ENCODE assay signal across 12 cellular contexts in genomic region chr6:69487688-69488087, GRCh38.
DNase-seq lines count a peak whose midpoint lies in the region; ATAC-seq and TF ChIP-seq lines count a peak whose summit lies in the region.
"Had no signal": no experiment of that assay in that cellular context is flagged by ENCODE, and none has a peak within 500 bp of the region (broad histone marks: within the 10 kb centered on the region; RNA-seq: fewer than 3 reads in every experiment).

No MANE protein-coding gene starts in this region.

- TF ChIP-seq CTCF in left ventricle myocardium inferior (IDR thresholded peaks at IDR 0.05; ENCODE audit: borderline replicate concordance) (peak; percentile 36), astrocyte of the spinal cord (IDR thresholded peaks at IDR 0.05; ENCODE audit: low read depth, low read length) (peak; percentile 21), smooth muscle cell (IDR thresholded peaks at IDR 0.05; ENCODE audit: borderline replicate concordance, insufficient read depth, poor library complexity, severe bottlenecking) (peak; percentile 27)

- H3K9ac ChIP-seq in smooth muscle cell (ENCODE audit: low read depth), result no peak overlapping the region
- H3K9ac ChIP-seq: BLaER1 treated with 17β-estradiol and CSF1 and Interleukin-3, amounts not matched to agents 10 nM and 100 nM had no signal

- H3K9me3 ChIP-seq in left ventricle myocardium inferior (replicated peaks) (peaks cover 34% of the 10 kb centered on the region), smooth muscle cell (replicated peaks; ENCODE audit: low read depth) (no peaks in the 10 kb centered on the region)
- H3K9me3 ChIP-seq: BLaER1 treated with 17β-estradiol and CSF1 and Interleukin-3, amounts not matched to agents 10 nM and 100 nM had no signal

- ATAC-seq in left ventricle myocardium superior, result no peak
- ATAC-seq in Right ventricle myocardium inferior, result no peak
- ATAC-seq in HG03095 (IDR thresholded peaks at IDR 0.05; ENCODE audit: unreplicated experiment), result no peak
- ATAC-seq: stimulated activated naive CD8-positive, alpha-beta T cell treated with anti-CD3 and anti-CD28 coated beads, Interleukin-15, amount 100 ng/mL, for 72 hours had no signal

- H3K4me3 ChIP-seq in left ventricle myocardium inferior (no peak overlapping the region), astrocyte of the spinal cord (ENCODE audit: low read depth, low read length) (no peak overlapping the region), smooth muscle cell (no peak overlapping the region)
- H3K4me3 ChIP-seq: BLaER1 treated with 17β-estradiol and CSF1 and Interleukin-3, amounts not matched to agents 10 nM and 100 nM had no signal

- intact Hi-C loops in left ventricle myocardium inferior (cut with micrococcal nuclease) (no loop called here), left ventricle myocardium superior (cut with micrococcal nuclease) (no loop called here), Right ventricle myocardium inferior (cut with DNase I) (no loop called here)
- intact Hi-C loops in activated naive CD4-positive, alpha-beta T cell treated with anti-CD3 and anti-CD28 coated beads for 36 hours (cut with micrococcal nuclease), result loop anchor here (5.0 kb wide), 1 partner anchor 850 kb away; the partner anchor contains the start of gene ADGRB3

- H3K36me3 Mint-ChIP-seq in activated naive CD4-positive, alpha-beta T cell treated with anti-CD3 and anti-CD28 coated beads for 36 hours (ENCODE audit: low read depth), result no peaks in the 10 kb centered on the region

- H3K27me3 Mint-ChIP-seq in activated naive CD4-positive, alpha-beta T cell treated with anti-CD3 and anti-CD28 coated beads for 36 hours (ENCODE audit: low read depth), result peaks cover 2% of the 10 kb centered on the region
- H3K27me3 Mint-ChIP-seq: stimulated activated naive CD8-positive, alpha-beta T cell treated with anti-CD3 and anti-CD28 coated beads, Interleukin-15, amount 100 ng/mL, for 72 hours had no signal

- in situ Hi-C loops in astrocyte of the spinal cord (cut with HindIII; ENCODE audit: low sequenced_read_pairs), result no loop called here

- H3K79me2 ChIP-seq in smooth muscle cell (ENCODE audit: low read depth), result no peaks in the 10 kb centered on the region

- H4K20me1 ChIP-seq in smooth muscle cell (ENCODE audit: low read depth), result no peaks in the 10 kb centered on the region
- H4K20me1 ChIP-seq: BLaER1 treated with 17β-estradiol and CSF1 and Interleukin-3, amounts not matched to agents 10 nM and 100 nM had no signal

- DNase-seq in left ventricle myocardium inferior (no peak), left ventricle myocardium superior (no peak), MV-4-11 (lab: John Stamatoyannopoulos, UW) (peak; percentile 2), astrocyte of the spinal cord (ENCODE audit: low read depth, low spot score) (no peak), smooth muscle cell (lab: John Stamatoyannopoulos, UW; ENCODE audit: unreplicated experiment) (no peak), Right ventricle myocardium inferior (ENCODE audit: missing footprints) (no peak)
- DNase-seq in activated naive CD4-positive, alpha-beta T cell treated with anti-CD3 and anti-CD28 coated beads for 36 hours, result no peak
- DNase-seq: aorta; stimulated activated CD4-positive, alpha-beta T cell treated with anti-CD3 and anti-CD28 coated beads, Interleukin-1b, Interleukin-23, amount 100 ng/mL, for 48 hours; stimulated activated naive CD8-positive, alpha-beta T cell treated with anti-CD3 and anti-CD28 coated beads, Interleukin-15, amount 100 ng/mL, for 72 hours had no signal

- no peaks in the 10 kb centered on the region for H3K4me1 Mint-ChIP-seq in activated naive CD4-positive, alpha-beta T cell treated with anti-CD3 and anti-CD28 coated beads for 36 hours (ENCODE audit: low read depth)
- H3K4me1 Mint-ChIP-seq: stimulated activated naive CD8-positive, alpha-beta T cell treated with anti-CD3 and anti-CD28 coated beads, Interleukin-15, amount 100 ng/mL, for 72 hours had no signal

- no peaks in the 10 kb centered on the region for H3K36me3 ChIP-seq in left ventricle myocardium inferior
- H3K36me3 ChIP-seq in smooth muscle cell (ENCODE audit: low read depth), result no peaks in the 10 kb centered on the region
- H3K36me3 ChIP-seq: BLaER1 treated with 17β-estradiol and CSF1 and Interleukin-3, amounts not matched to agents 10 nM and 100 nM had no signal

- CTCF ChIA-PET in activated naive CD4-positive, alpha-beta T cell treated with anti-CD3 and anti-CD28 coated beads for 36 hours (lab: Charles Lee), result interaction anchor here (0.6 kb wide), 1 partner anchor 675 kb away, joined by 3 read pairs; no protein-coding TSS in a partner anchor

- H3K4me3 Mint-ChIP-seq in activated naive CD4-positive, alpha-beta T cell treated with anti-CD3 and anti-CD28 coated beads for 36 hours, result no peak overlapping the region
- H3K4me3 Mint-ChIP-seq: stimulated activated naive CD8-positive, alpha-beta T cell treated with anti-CD3 and anti-CD28 coated beads, Interleukin-15, amount 100 ng/mL, for 72 hours had no signal

- H3K4me1 ChIP-seq in left ventricle myocardium inferior, result no peaks in the 10 kb centered on the region
- H3K4me1 ChIP-seq in smooth muscle cell (ENCODE audit: low read depth), result no peaks in the 10 kb centered on the region
- H3K4me1 ChIP-seq: BLaER1 treated with 17β-estradiol and CSF1 and Interleukin-3, amounts not matched to agents 10 nM and 100 nM had no signal

- H3K27ac ChIP-seq in left ventricle myocardium inferior (replicated peaks), result no peak overlapping the region
- H3K27ac ChIP-seq in smooth muscle cell (ENCODE audit: low read depth), result no peak overlapping the region
- H3K27ac ChIP-seq: BLaER1 treated with 17β-estradiol and CSF1 and Interleukin-3, amounts not matched to agents 10 nM and 100 nM had no signal

- no peaks in the 10 kb centered on the region for H3F3A ChIP-seq in smooth muscle cell (ENCODE audit: low read depth)

- H3K27me3 ChIP-seq in left ventricle myocardium inferior (ENCODE audit: low read depth), result no peaks in the 10 kb centered on the region
- no peaks in the 10 kb centered on the region for H3K27me3 ChIP-seq in smooth muscle cell (ENCODE audit: low read depth)
- H3K27me3 ChIP-seq: BLaER1 treated with 17β-estradiol and CSF1 and Interleukin-3, amounts not matched to agents 10 nM and 100 nM had no signal

- peaks cover 6% of the 10 kb centered on the region for H3K9me3 Mint-ChIP-seq in activated naive CD4-positive, alpha-beta T cell treated with anti-CD3 and anti-CD28 coated beads for 36 hours

- H2AFZ ChIP-seq in smooth muscle cell (ENCODE audit: low read depth), result no peak overlapping the region

- no peak overlapping the region for H3K27ac Mint-ChIP-seq in activated naive CD4-positive, alpha-beta T cell treated with anti-CD3 and anti-CD28 coated beads for 36 hours
- H3K27ac Mint-ChIP-seq: stimulated activated naive CD8-positive, alpha-beta T cell treated with anti-CD3 and anti-CD28 coated beads, Interleukin-15, amount 100 ng/mL, for 72 hours had no signal

- no peak overlapping the region for H3K4me2 ChIP-seq in smooth muscle cell
- H3K4me2 ChIP-seq: BLaER1 treated with 17β-estradiol and CSF1 and Interleukin-3, amounts not matched to agents 10 nM and 100 nM had no signal
